25 cellular contexts compared by ENCODE assay signal in the genomic region with DNA sequence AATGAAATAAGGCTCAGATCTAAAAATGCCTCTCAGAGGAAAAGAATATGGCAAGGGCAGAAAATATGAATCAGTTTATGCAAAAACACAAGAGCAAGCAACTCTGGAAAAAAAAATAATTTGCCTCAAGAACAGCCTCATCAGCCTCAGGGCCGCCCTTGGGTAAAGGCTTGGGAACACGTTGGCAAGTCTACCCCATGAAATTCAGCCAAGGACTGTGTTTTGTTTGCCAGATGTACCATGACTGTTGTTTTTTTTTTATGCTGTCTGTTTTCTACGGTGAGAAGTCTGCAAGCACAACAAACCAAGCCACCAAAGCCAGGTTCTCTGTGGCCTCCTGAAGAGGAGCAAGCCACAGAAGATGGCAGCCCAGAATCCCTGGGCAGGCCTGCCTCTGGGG. TPM values are rescaled to one million over a fixed set of nuclear protein-coding genes. Genes with fewer than 3 reads are reported as not detected.
"Had no signal": no experiment of that assay in that cellular context is flagged by ENCODE, and none has a peak within 500 bp of the region (broad histone marks: within the 10 kb centered on the region; RNA-seq: fewer than 3 reads in every experiment).

No MANE protein-coding gene starts in this region.

- H3K4me3 ChIP-seq: cardiac muscle cell, Peyer's patch, SJSA1 had no signal

- H3K36me3 ChIP-seq: cardiac muscle cell, Peyer's patch, SJSA1 had no signal

- ATAC-seq: activated CD8-positive, alpha-beta T cell treated with anti-CD3 and anti-CD28 coated beads, Interleukin-2, amount 10 ng/mL, durations not matched to agents 7 days and 5 days; activated naive CD4-positive, alpha-beta T cell treated with anti-CD3 and anti-CD28 coated beads, Interleukin-2, amount 50 U/mL, for 72 hours; activated T-cell treated with anti-CD3 and anti-CD28 coated beads, Interleukin-2, amount 50 U/mL, for 4 hours; PC-3 had no signal

- H3K9me3 ChIP-seq: Peyer's patch, SJSA1, SK-N-SH had no signal

- H3K4me1 ChIP-seq: Peyer's patch, SJSA1 had no signal

- H3K27me3 ChIP-seq: cardiac muscle cell, Peyer's patch, SJSA1 had no signal

- H3K4me2 ChIP-seq: SK-N-SH had no signal

- H3K27ac ChIP-seq: cardiac muscle cell, Peyer's patch, SJSA1 had no signal

- DNase-seq: activated CD4-positive, alpha-beta T cell treated with anti-CD3 and anti-CD28 coated beads, Interleukin-2, amount 10 ng/mL, durations not matched to agents 24 days and 14 days; activated CD4-positive, alpha-beta T cell treated with anti-CD3 and anti-CD28 coated beads, Interleukin-2, amount 50 U/mL, for 48 hours; activated CD8-positive, alpha-beta T cell treated with anti-CD3 and anti-CD28 coated beads, Interleukin-2, amount 10 ng/mL, durations not matched to agents 7 days and 5 days; activated gamma-delta T cell treated with Interleukin-2 at 50 U/mL for 16 hours; activated naive CD4-positive, alpha-beta T cell treated with anti-CD3 and anti-CD28 coated beads for 36 hours; activated T-cell treated with anti-CD3 and anti-CD28 coated beads for 4 hours; activated T-cell treated with anti-CD3 and anti-CD28 coated beads, Interleukin-2, amount 50 U/mL, for 4 hours; anterior cingulate cortex; NCI-H1105 treated with DMSO at 0.1 percent for 48 hours; NCI-H1436; NCI-H1694; NCI-H2029; NCI-H345; NCI-H510A; NCI-H526; NCI-H748 treated with DMSO at 0.1 percent for 48 hours; NK-92 treated with Interleukin-12 subunit alpha and Interleukin-12 subunit beta, amount 100 ng/mL, for 24 hours; PC-3; Peyer's patch; RPMI8226; SHP77 treated with DMSO at 0.1 percent for 48 hours; SK-N-SH had no signal

- H3K9ac ChIP-seq: SK-N-SH had no signal

RNA-seq across cellular contexts. Expression of gene HHIPL2, which starts 18.0 kb away (rescaled TPM):
- total RNA-seq: cardiac muscle cell had no signal
